Comparison of ENCODE assay signal across 13 cellular contexts in the genomic region with DNA sequence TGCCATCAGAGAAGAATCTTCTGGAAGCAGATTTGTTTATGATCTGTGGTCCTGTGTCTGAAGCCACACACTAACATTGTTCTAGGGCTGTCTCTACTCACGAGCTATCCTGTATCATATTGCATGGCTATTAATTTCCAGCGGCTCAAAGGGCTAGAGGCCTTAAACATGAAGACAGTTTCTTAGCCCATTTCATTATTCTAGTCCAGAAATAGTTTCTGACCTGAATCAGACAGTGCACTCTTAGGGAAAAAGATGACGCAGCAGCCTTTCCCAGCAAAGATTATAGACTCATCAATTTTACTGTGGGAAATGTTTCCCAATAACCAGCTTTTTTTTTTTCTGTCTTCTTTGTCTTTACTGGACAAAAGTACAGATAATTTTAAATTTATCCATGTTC.
DNase-seq lines count a peak whose midpoint lies in the region; ATAC-seq and TF ChIP-seq lines count a peak whose summit lies in the region.
"Had no signal": no experiment of that assay in that cellular context is flagged by ENCODE, and none has a peak within 500 bp of the region (broad histone marks: within the 10 kb centered on the region; RNA-seq: fewer than 3 reads in every experiment).

No MANE protein-coding gene starts in this region.

- H3K36me3 ChIP-seq in SJSA1 = peaks cover 18% of the 10 kb centered on the region
- no peaks in the 10 kb centered on the region for H3K36me3 ChIP-seq in fibroblast of lung (ENCODE audit: control insufficient read depth, insufficient read depth, low read length)

- peak; percentile 94 for DNase-seq in ELR (ENCODE audit: low read depth)
- DNase-seq in SJSA1 (ENCODE audit: low read depth in 1 of 2, low spot score in 2 of 2) = peak; percentile 48 to 65
- DNase-seq in fibroblast of lung (ENCODE audit: low read depth in 2 of 2) = peak; percentile 97
- DNase-seq in sciatic nerve (ENCODE audit: low spot score) = no peak
- no peak for DNase-seq in 8988T
- no peak for DNase-seq in activated gamma-delta T cell treated with Interleukin-2 at 50 U/mL for 16 hours
- DNase-seq in HK-2 (ENCODE audit: unreplicated experiment) = no peak
- no peak for DNase-seq in DMS 273 (lab: John Stamatoyannopoulos, UW; ENCODE audit: unreplicated experiment)
- DNase-seq: activated CD4-positive, alpha-beta T cell treated with anti-CD3 and anti-CD28 coated beads for 36 hours; activated T-cell treated with anti-CD3 and anti-CD28 coated beads, Interleukin-2, amount 50 U/mL, for 4 hours; KBM-7; NCI-H1930; retina had no signal

- H2AFZ ChIP-seq in fibroblast of lung (ENCODE audit: low read length) = no peak overlapping the region

- H4K20me1 ChIP-seq in fibroblast of lung (ENCODE audit: control insufficient read depth, extremely low read depth, insufficient read depth, low read length) = no peaks in the 10 kb centered on the region

- H3K4me3 ChIP-seq in SJSA1 (no peak overlapping the region), fibroblast of lung (replicated peaks in 1 of 4; ENCODE audit: control extremely low read depth in 1 of 4, insufficient read depth in 1 of 4, low read depth in 3 of 4, low read length in 4 of 4) (no peak overlapping the region)

- TF ChIP-seq CTCF in fibroblast of lung (conservative IDR thresholded peaks at IDR 0.05 in 1 of 2, IDR thresholded peaks at IDR 0.05 in 1 of 2; ENCODE audit: low read depth in 1 of 2, low read length in 2 of 2) = no peak

- H3K27ac ChIP-seq in SJSA1 (peak overlapping the region; percentile 78), fibroblast of lung (ENCODE audit: insufficient read depth, low read length) (peak overlapping the region; percentile 65)

- H3K79me2 ChIP-seq in fibroblast of lung (ENCODE audit: control insufficient read depth, insufficient read depth, low read length) = peaks cover 7% of the 10 kb centered on the region

- no peaks in the 10 kb centered on the region for H3K27me3 ChIP-seq in SJSA1 (replicated peaks)
- H3K27me3 ChIP-seq in fibroblast of lung (ENCODE audit: control insufficient read depth, insufficient read depth, low read length) = no peaks in the 10 kb centered on the region

- no peak overlapping the region for H3K9ac ChIP-seq in fibroblast of lung (ENCODE audit: insufficient read depth, low read length)

- H3K4me2 ChIP-seq in fibroblast of lung (ENCODE audit: extremely low read depth, insufficient read depth, low read length) = no peak overlapping the region

- peak; percentile 89 for ATAC-seq in sciatic nerve
- ATAC-seq: activated CD4-positive, alpha-beta T cell treated with anti-CD3 and anti-CD28 coated beads for 36 hours; activated T-cell treated with anti-CD3 and anti-CD28 coated beads, Interleukin-2, amount 50 U/mL, for 4 hours had no signal

- H3K9me3 ChIP-seq in SJSA1 (replicated peaks) (no peaks in the 10 kb centered on the region), fibroblast of lung (ENCODE audit: control insufficient read depth, insufficient read depth, low read depth, low read length) (no peaks in the 10 kb centered on the region)

- H3K4me1 ChIP-seq in SJSA1 (replicated peaks) (peaks cover 77% of the 10 kb centered on the region), fibroblast of lung (ENCODE audit: control insufficient read depth, extremely low read depth, insufficient read depth, low read length) (peaks cover 18% of the 10 kb centered on the region)

- intact Hi-C loops in sciatic nerve (cut with DNase I) = no loop called here

Comparison
In these comparisons a context has a peak if more than half of its experiments do, and no peak if none do; other contexts are left out.
1. DNase-seq: peak in ELR (single experiment), SJSA1 (2 of 2) and fibroblast of lung (2 of 2); none in sciatic nerve (single experiment), 8988T (single experiment), activated gamma-delta T cell treated with Interleukin-2 at 50 U/mL for 16 hours (single experiment), HK-2 (single experiment) and DMS 273 (single experiment).